ENCODE assay signal across 27 cellular contexts in genomic region chr5:32773944-32774343, GRCh38.
"Had no signal": no experiment of that assay in that cellular context is flagged by ENCODE, and none has a peak within 500 bp of the region (broad histone marks: within the 10 kb centered on the region; RNA-seq: fewer than 3 reads in every experiment).

No MANE protein-coding gene starts in this region.

- H3K9me3 ChIP-seq: ascending aorta, body of pancreas, SJSA1 had no signal

- H3K4me1 Mint-ChIP-seq: activated naive CD4-positive, alpha-beta T cell treated with anti-CD3 and anti-CD28 coated beads, Interleukin-2, amount 50 U/mL, for 24 hours; central memory CD8-positive, alpha-beta T cell had no signal

- H3K4me3 ChIP-seq: ascending aorta, body of pancreas, SJSA1 had no signal

- H3K27ac ChIP-seq: ascending aorta, body of pancreas, SJSA1 had no signal

- H3K36me3 ChIP-seq: SJSA1 had no signal

- ATAC-seq: activated CD4-positive, CD25-positive, alpha-beta regulatory T cell treated with anti-CD3 and anti-CD28 coated beads, Interleukin-2, amount 50 U/mL, for 24 hours; activated CD8-positive, alpha-beta T cell treated with anti-CD3 and anti-CD28 coated beads for 36 hours; body of pancreas; Panc1 had no signal

- H3K36me3 Mint-ChIP-seq: activated naive CD4-positive, alpha-beta T cell treated with anti-CD3 and anti-CD28 coated beads, Interleukin-2, amount 50 U/mL, for 24 hours had no signal

- H3K9me3 Mint-ChIP-seq: activated CD8-positive, alpha-beta T cell treated with anti-CD3 and anti-CD28 coated beads for 36 hours; activated naive CD4-positive, alpha-beta T cell treated with anti-CD3 and anti-CD28 coated beads, Interleukin-2, amount 50 U/mL, for 24 hours had no signal

- H3K4me1 ChIP-seq: ascending aorta, SJSA1 had no signal

- H3K27me3 Mint-ChIP-seq: activated CD8-positive, alpha-beta T cell treated with anti-CD3 and anti-CD28 coated beads for 36 hours; activated naive CD4-positive, alpha-beta T cell treated with anti-CD3 and anti-CD28 coated beads, Interleukin-2, amount 50 U/mL, for 24 hours; central memory CD8-positive, alpha-beta T cell had no signal

- DNase-seq: activated CD4-positive, alpha-beta T cell treated with anti-CD3 and anti-CD28 coated beads for 4 hours; activated CD8-positive, alpha-beta memory T cell treated with anti-CD3 and anti-CD28 coated beads, Interleukin-2, amount 50 U/mL, for 48 hours; activated CD8-positive, alpha-beta T cell treated with anti-CD3 and anti-CD28 coated beads for 36 hours; activated effector memory CD4-positive, alpha-beta T cell treated with Interleukin-2 at 50 U/mL for 16 hours; activated naive CD4-positive, alpha-beta T cell; activated T-cell treated with anti-CD3 and anti-CD28 coated beads, Interleukin-2, amount 50 U/mL, for 1 hour; amniotic stem cell; body of pancreas; KBM-7; NCI-H1092; NCI-H1417; NCI-H1930; NCI-H2171; NCI-H2227 treated with DMSO at 0.1 percent for 48 hours; NCI-H69; NK-92 treated with Interleukin-12 subunit alpha and Interleukin-12 subunit beta, amount 100 ng/mL, for 24 hours; OCI-M1; RPMI8226; SHP77 had no signal

- H3K27me3 ChIP-seq: ascending aorta, body of pancreas, SJSA1 had no signal

- H3K4me3 Mint-ChIP-seq: activated CD8-positive, alpha-beta T cell treated with anti-CD3 and anti-CD28 coated beads for 36 hours; activated naive CD4-positive, alpha-beta T cell treated with anti-CD3 and anti-CD28 coated beads, Interleukin-2, amount 50 U/mL, for 24 hours; activated T-helper 1 cell treated with anti-CD3 and anti-CD28 coated beads, Interleukin-12 subunit alpha, Interleukin-12 subunit beta, Interleukin-2, Interleukin-4 antibody, amounts not matched to agents 30 ng/mL and 10 ng/mL and 1 ng/mL, durations not matched to agents 14 hours and 24 hours and 36 hours; central memory CD8-positive, alpha-beta T cell; T-helper 1 cell treated with Interleukin-12 subunit alpha and Interleukin-12 subunit beta and Interleukin-4 antibody, amounts not matched to agents 30 μg/mL and 1 μg/mL, for 36 hours had no signal
